In genomic region chr4:48970471-48970921, GRCh38 we compare ENCODE assay signal across 13 cellular contexts. TPM values are rescaled to one million over a fixed set of nuclear protein-coding genes. Genes with fewer than 3 reads are reported as not detected.
DNase-seq lines count a peak whose midpoint lies in the region; ATAC-seq, FAIRE-seq and TF ChIP-seq lines count a peak whose summit lies in the region.
"Had no signal": no experiment of that assay in that cellular context is flagged by ENCODE, and none has a peak within 500 bp of the region (broad histone marks: within the 10 kb centered on the region; RNA-seq: fewer than 3 reads in every experiment).

No MANE protein-coding gene starts in this region.

- peaks cover 4% of the 10 kb centered on the region for H3F3A ChIP-seq in PC-3 (ENCODE audit: low read length, unreplicated experiment)

- DNase-seq in activated naive CD8-positive, alpha-beta T cell treated with anti-CD3 and anti-CD28 coated beads, Interleukin-2, amount 50 U/mL, for 24 hours, result no peak
- DNase-seq in activated naive CD8-positive, alpha-beta T cell treated with anti-CD3 and anti-CD28 coated beads for 36 hours, result no peak
- DNase-seq in PC-3, result peak; percentile 80
- peak; percentile 89 to 93 for DNase-seq in fibroblast of lung (ENCODE audit: low read depth in 2 of 2)
- peak; percentile 72 for DNase-seq in urothelium cell line (ENCODE audit: low spot score)
- no peak for DNase-seq in WTC11 (ENCODE audit: low spot score)
- DNase-seq: effector memory CD8-positive, alpha-beta T cell; NCI-H526 had no signal

- TF ChIP-seq CTCF in PC-3 (conservative IDR thresholded peaks at IDR 0.05; ENCODE audit: low read depth, low read length), result no peak
- TF ChIP-seq CTCF in fibroblast of lung (conservative IDR thresholded peaks at IDR 0.05 in 1 of 2, IDR thresholded peaks at IDR 0.05 in 1 of 2; ENCODE audit: low read depth in 1 of 2, low read length in 2 of 2), result no peak
- TF ChIP-seq CTCF in WTC11 (IDR thresholded peaks at IDR 0.05), result no peak

- H3K9ac ChIP-seq in PC-3 (ENCODE audit: low read length) (peak overlapping the region; percentile 51; the same call in 1 of the 2 replicates), fibroblast of lung (ENCODE audit: insufficient read depth, low read length) (no peak overlapping the region)

- BruUV-seq in PC-3 (replicated peaks; lab: Mats Ljungman, UMichigan), result no TSS peak

- H3K4me3 ChIP-seq in PC-3 (ENCODE audit: low read length) (peak overlapping the region; percentile 21; the same call in 1 of the 2 replicates), fibroblast of lung (replicated peaks in 1 of 4; ENCODE audit: control extremely low read depth in 1 of 4, insufficient read depth in 1 of 4, low read depth in 3 of 4, low read length in 4 of 4) (no peak overlapping the region)

- H3K36me3 ChIP-seq in PC-3 (ENCODE audit: low read depth, low read length) (no peaks in the 10 kb centered on the region), fibroblast of lung (ENCODE audit: control insufficient read depth, insufficient read depth, low read length) (no peaks in the 10 kb centered on the region)

- H3K36me3 Mint-ChIP-seq in activated naive CD8-positive, alpha-beta T cell treated with anti-CD3 and anti-CD28 coated beads, Interleukin-2, amount 50 U/mL, for 24 hours (ENCODE audit: low read depth), result no peaks in the 10 kb centered on the region
- no peaks in the 10 kb centered on the region for H3K36me3 Mint-ChIP-seq in activated naive CD8-positive, alpha-beta T cell treated with anti-CD3 and anti-CD28 coated beads for 36 hours
- H3K36me3 Mint-ChIP-seq in WTC11, result no peaks in the 10 kb centered on the region

- CTCF ChIA-PET in PC-3 (lab: Charles Lee) (no interaction called here), WTC11 (lab: Charles Lee) (no interaction called here)

- H3K9me2 ChIP-seq in PC-3 (replicated peaks; ENCODE audit: low read length), result no peaks in the 10 kb centered on the region

- ATAC-seq in activated naive CD8-positive, alpha-beta T cell treated with anti-CD3 and anti-CD28 coated beads, Interleukin-2, amount 50 U/mL, for 24 hours, result peak; percentile 90
- ATAC-seq in PC-3 (peak; percentile 54), HG03280 (IDR thresholded peaks at IDR 0.05; ENCODE audit: unreplicated experiment) (no peak), GM18873 (IDR thresholded peaks at IDR 0.05; ENCODE audit: low FRiP score, unreplicated experiment) (no peak), WTC11 (no peak)
- ATAC-seq: effector memory CD8-positive, alpha-beta T cell had no signal

- H3K27me3 ChIP-seq in PC-3 (ENCODE audit: low read length) (no peaks in the 10 kb centered on the region), fibroblast of lung (ENCODE audit: control insufficient read depth, insufficient read depth, low read length) (no peaks in the 10 kb centered on the region)

- H3K27ac ChIP-seq in PC-3 (ENCODE audit: low read length) (peak overlapping the region; percentile 89), fibroblast of lung (ENCODE audit: insufficient read depth, low read length) (no peak overlapping the region)

- peak overlapping the region; percentile 31 for H3K27ac Mint-ChIP-seq in activated naive CD8-positive, alpha-beta T cell treated with anti-CD3 and anti-CD28 coated beads, Interleukin-2, amount 50 U/mL, for 24 hours
- H3K27ac Mint-ChIP-seq in activated naive CD8-positive, alpha-beta T cell treated with anti-CD3 and anti-CD28 coated beads for 36 hours, result no peak overlapping the region
- H3K27ac Mint-ChIP-seq in WTC11, result no peak overlapping the region
- H3K27ac Mint-ChIP-seq: effector memory CD8-positive, alpha-beta T cell had no signal

- peak overlapping the region; percentile 69 for H3K4me2 ChIP-seq in PC-3 (ENCODE audit: low read length)
- H3K4me2 ChIP-seq in fibroblast of lung (ENCODE audit: extremely low read depth, insufficient read depth, low read length), result no peak overlapping the region

- H3K4me1 ChIP-seq in PC-3 (ENCODE audit: insufficient read depth, low read length), result peaks cover 37% of the 10 kb centered on the region
- H3K4me1 ChIP-seq in fibroblast of lung (ENCODE audit: control insufficient read depth, extremely low read depth, insufficient read depth, low read length), result peaks cover 6% of the 10 kb centered on the region

- H3K9me3 Mint-ChIP-seq in activated naive CD8-positive, alpha-beta T cell treated with anti-CD3 and anti-CD28 coated beads, Interleukin-2, amount 50 U/mL, for 24 hours, result no peaks in the 10 kb centered on the region
- no peaks in the 10 kb centered on the region for H3K9me3 Mint-ChIP-seq in activated naive CD8-positive, alpha-beta T cell treated with anti-CD3 and anti-CD28 coated beads for 36 hours
- H3K9me3 Mint-ChIP-seq in WTC11, result peaks cover 5% of the 10 kb centered on the region; the same call in 1 of the 2 replicates
- H3K9me3 Mint-ChIP-seq: effector memory CD8-positive, alpha-beta T cell; neural crest cell had no signal

- H2AFZ ChIP-seq in PC-3 (ENCODE audit: low read length) (peak overlapping the region; percentile 53; the same call in 1 of the 2 replicates), fibroblast of lung (ENCODE audit: low read length) (no peak overlapping the region)

- no peak overlapping the region for H3K4me3 Mint-ChIP-seq in activated naive CD8-positive, alpha-beta T cell treated with anti-CD3 and anti-CD28 coated beads, Interleukin-2, amount 50 U/mL, for 24 hours
- no peak overlapping the region for H3K4me3 Mint-ChIP-seq in activated naive CD8-positive, alpha-beta T cell treated with anti-CD3 and anti-CD28 coated beads for 36 hours
- H3K4me3 Mint-ChIP-seq in WTC11, result no peak overlapping the region
- H3K4me3 Mint-ChIP-seq: effector memory CD8-positive, alpha-beta T cell; neural crest cell had no signal

- peak; percentile 73 for FAIRE-seq in urothelium cell line (lab: Jason Lieb, UNC)
- FAIRE-seq: islet of Langerhans had no signal

- H3K9me3 ChIP-seq in PC-3 (ENCODE audit: low read length) (no peaks in the 10 kb centered on the region), fibroblast of lung (ENCODE audit: control insufficient read depth, insufficient read depth, low read depth, low read length) (no peaks in the 10 kb centered on the region)

- POLR2A ChIA-PET in PC-3 (lab: Charles Lee; ENCODE audit: unreplicated experiment) (no interaction called here), WTC11 (lab: Charles Lee) (no interaction called here)

- peaks cover 14% of the 10 kb centered on the region for H3K4me1 Mint-ChIP-seq in activated naive CD8-positive, alpha-beta T cell treated with anti-CD3 and anti-CD28 coated beads, Interleukin-2, amount 50 U/mL, for 24 hours
- peaks cover 12% of the 10 kb centered on the region for H3K4me1 Mint-ChIP-seq in activated naive CD8-positive, alpha-beta T cell treated with anti-CD3 and anti-CD28 coated beads for 36 hours
- no peaks in the 10 kb centered on the region for H3K4me1 Mint-ChIP-seq in WTC11

- peaks cover 7% of the 10 kb centered on the region for H3K27me3 Mint-ChIP-seq in activated naive CD8-positive, alpha-beta T cell treated with anti-CD3 and anti-CD28 coated beads, Interleukin-2, amount 50 U/mL, for 24 hours
- peaks cover 8% of the 10 kb centered on the region for H3K27me3 Mint-ChIP-seq in activated naive CD8-positive, alpha-beta T cell treated with anti-CD3 and anti-CD28 coated beads for 36 hours
- peaks cover 9% of the 10 kb centered on the region for H3K27me3 Mint-ChIP-seq in WTC11 (ENCODE audit: low read depth)

- intact Hi-C loops in PC-3 (cut with micrococcal nuclease), result no loop called here

- H3K79me2 ChIP-seq in PC-3 (ENCODE audit: low read length), result no peaks in the 10 kb centered on the region
- no peaks in the 10 kb centered on the region for H3K79me2 ChIP-seq in fibroblast of lung (ENCODE audit: control insufficient read depth, insufficient read depth, low read length)

- H4K20me1 ChIP-seq in PC-3 (ENCODE audit: low read length), result no peaks in the 10 kb centered on the region
- H4K20me1 ChIP-seq in fibroblast of lung (ENCODE audit: control insufficient read depth, extremely low read depth, insufficient read depth, low read length), result no peaks in the 10 kb centered on the region

TF ChIP-seq in WTC11, 78 proteins besides CTCF, POLR2A, EP300 and RAD21 (continues in another document):
- TF ChIP-seq ELF4 (CRISPR knock-in tag; IDR thresholded peaks at IDR 0.05; ENCODE audit: low read depth), result no peak
- no peak for TF ChIP-seq E2F1 (CRISPR knock-in tag; IDR thresholded peaks at IDR 0.05)
- no peak for TF ChIP-seq SP1 (CRISPR knock-in tag; conservative IDR thresholded peaks at IDR 0.05)
- TF ChIP-seq RORB (CRISPR knock-in tag; IDR thresholded peaks at IDR 0.05), result no peak
- TF ChIP-seq FOXK1 (CRISPR knock-in tag; IDR thresholded peaks at IDR 0.05), result no peak
- no peak for TF ChIP-seq USF1 (CRISPR knock-in tag; IDR thresholded peaks at IDR 0.05)
- no peak for TF ChIP-seq FOXJ3 (CRISPR knock-in tag; IDR thresholded peaks at IDR 0.05; ENCODE audit: borderline replicate concordance)
- no peak for TF ChIP-seq ESRRA (CRISPR knock-in tag; IDR thresholded peaks at IDR 0.05; ENCODE audit: borderline replicate concordance)
- no peak for TF ChIP-seq ZNF232 (CRISPR knock-in tag; IDR thresholded peaks at IDR 0.05)

RNA-seq across cellular contexts. Expression of gene CWH43, which starts 15.6 kb away (rescaled TPM):
- total RNA-seq in activated naive CD8-positive, alpha-beta T cell treated with anti-CD3 and anti-CD28 coated beads for 36 hours, result not detected
- total RNA-seq in PC-3 (2014; rRNA removed) (2.2 and 3.0 TPM in 2 replicates), fibroblast of lung (not detected in 2 replicates), WTC11 (2021) (not detected in 3 replicates)
- polyA plus RNA-seq in fibroblast of lung, result not detected in 2 replicates
- not detected in 2 replicates for polyA plus RNA-seq in fibroblast of lung (2012)
- polyA minus RNA-seq in fibroblast of lung (ENCODE audit: low replicate concordance), result not detected in 2 replicates
- total RNA-seq: activated CD8-positive, alpha-beta memory T cell treated with anti-CD3 and anti-CD28 coated beads for 36 hours; neural crest cell had no signal

Comparison
In these comparisons a context has a peak if more than half of its experiments do, and no peak if none do; other contexts are left out.
1. ATAC-seq: peak in activated naive CD8-positive, alpha-beta T cell treated with anti-CD3 and anti-CD28 coated beads, Interleukin-2, amount 50 U/mL, for 24 hours (single experiment) and PC-3 (single experiment); none in HG03280 (single experiment), GM18873 (single experiment) and WTC11 (single experiment).
2. DNase-seq: peak in PC-3 (single experiment), fibroblast of lung (2 of 2) and urothelium cell line (single experiment); none in activated naive CD8-positive, alpha-beta T cell treated with anti-CD3 and anti-CD28 coated beads, Interleukin-2, amount 50 U/mL, for 24 hours (single experiment), activated naive CD8-positive, alpha-beta T cell treated with anti-CD3 and anti-CD28 coated beads for 36 hours (single experiment) and WTC11 (single experiment).